Comparison of ENCODE assay signal across 1 cellular context in the genomic region with DNA sequence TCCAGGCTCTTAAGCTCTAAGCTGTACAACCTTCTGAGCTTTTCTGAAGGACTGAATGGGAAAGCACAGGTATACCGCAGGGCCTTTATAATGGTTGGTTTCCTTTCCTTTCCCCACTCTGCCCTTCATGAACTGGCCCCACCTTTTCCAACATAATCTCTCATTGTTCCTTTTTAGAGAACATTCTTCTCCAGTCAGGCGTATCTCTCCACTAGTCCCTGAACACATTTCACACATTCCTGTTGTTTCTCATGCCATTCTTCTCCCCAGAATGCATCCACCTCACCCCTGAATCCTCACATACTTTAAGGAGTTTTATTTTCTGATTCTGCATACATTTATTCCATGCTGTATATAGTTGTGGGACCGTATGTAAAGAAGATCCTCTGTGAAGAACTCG.
TF ChIP-seq lines count a peak whose summit lies in the region.

No MANE protein-coding gene starts in this region.

TF ChIP-seq in HepG2, 621 proteins besides CTCF, POLR2A, EP300 and RAD21 (continued from another document):
- no peak for TF ChIP-seq SMYD3 (CRISPR knock-in tag; IDR thresholded peaks at IDR 0.05)
- no peak for TF ChIP-seq ZNF180 (CRISPR knock-in tag; IDR thresholded peaks at IDR 0.05; ENCODE audit: borderline replicate concordance, low read depth)
- no peak for TF ChIP-seq JUNB (CRISPR knock-in tag; IDR thresholded peaks at IDR 0.05; ENCODE audit: borderline replicate concordance)
- TF ChIP-seq ZNF329 (CRISPR knock-in tag; IDR thresholded peaks at IDR 0.05; ENCODE audit: low read depth): no peak
